ENCODE assay signal across 9 cellular contexts in genomic region chr1:109986054-109986444, GRCh38. TPM values are rescaled to one million over a fixed set of nuclear protein-coding genes. Genes with fewer than 3 reads are reported as not detected.
DNase-seq lines count a peak whose midpoint lies in the region; TF ChIP-seq lines count a peak whose summit lies in the region.
"Had no signal": no experiment of that assay in that cellular context is flagged by ENCODE, and none has a peak within 500 bp of the region (broad histone marks: within the 10 kb centered on the region; RNA-seq: fewer than 3 reads in every experiment).

No MANE protein-coding gene starts in this region.

- H3K9ac ChIP-seq in SU-DHL-6 (ENCODE audit: low read length) (peak overlapping the region; percentile 94; the same call in 1 of the 2 replicates), fibroblast of lung (ENCODE audit: insufficient read depth, low read length) (no peak overlapping the region)

- H4K20me1 ChIP-seq in SU-DHL-6 (ENCODE audit: low read depth, low read length) (no peaks in the 10 kb centered on the region), fibroblast of lung (ENCODE audit: control insufficient read depth, extremely low read depth, insufficient read depth, low read length) (no peaks in the 10 kb centered on the region)

- H3F3A ChIP-seq in SU-DHL-6 (ENCODE audit: insufficient read depth): 0 out of 2 replicates have a peak, but pooled peaks cover 4% of the 10 kb centered on the region

- 91 to 97% methylated on average over 3 of the region's 3 CpGs for WGBS in sigmoid colon, 2 donors

- peaks cover 6% of the 10 kb centered on the region for H3K4me1 ChIP-seq in fibroblast of lung (ENCODE audit: control insufficient read depth, extremely low read depth, insufficient read depth, low read length)
- H3K4me1 ChIP-seq in sigmoid colon: peaks cover 0 to 60% (median 49%) of the 10 kb centered on the region in 4 donors

- H3K27me3 ChIP-seq in SU-DHL-6 (ENCODE audit: low read length): no peaks in the 10 kb centered on the region
- no peaks in the 10 kb centered on the region for H3K27me3 ChIP-seq in fibroblast of lung (ENCODE audit: control insufficient read depth, insufficient read depth, low read length)
- no peaks in the 10 kb centered on the region for H3K27me3 ChIP-seq in sigmoid colon

- no peak for TF ChIP-seq POLR2A in sigmoid colon (IDR thresholded peaks at IDR 0.05)

- no peaks in the 10 kb centered on the region for H3K9me2 ChIP-seq in SU-DHL-6 (replicated peaks; ENCODE audit: insufficient read depth, low read length)

- no peak for TF ChIP-seq EP300 in sigmoid colon (IDR thresholded peaks at IDR 0.05)

- H3K36me3 ChIP-seq in SU-DHL-6 (ENCODE audit: low read length) (no peaks in the 10 kb centered on the region; the same call in 1 of the 2 replicates), fibroblast of lung (ENCODE audit: control insufficient read depth, insufficient read depth, low read length) (no peaks in the 10 kb centered on the region), sigmoid colon (no peaks in the 10 kb centered on the region)

- H3K4me2 ChIP-seq in SU-DHL-6 (ENCODE audit: low read depth, low read length, poor library complexity, severe bottlenecking) (peak overlapping the region; percentile 75), fibroblast of lung (ENCODE audit: extremely low read depth, insufficient read depth, low read length) (peak overlapping the region; percentile 96)

- intact Hi-C loops in sigmoid colon (cut with DNase I): loop anchor here (5.0 kb wide), 2 partner anchors 334 to 439 kb away; partner anchors contain the start of gene GNAI3

- no peak overlapping the region for H3K27ac ChIP-seq in SU-DHL-6 (ENCODE audit: low read depth, low read length)
- H3K27ac ChIP-seq in fibroblast of lung (ENCODE audit: insufficient read depth, low read length): peak overlapping the region; percentile 97
- peak overlapping the region; percentile 94 to 98 (median 96) for H3K27ac ChIP-seq in sigmoid colon

- H3K4me3 ChIP-seq in GM12864 (ENCODE audit: low read depth, low read length): peak overlapping the region; percentile 72
- H3K4me3 ChIP-seq in SU-DHL-6 (ENCODE audit: insufficient read depth, low read length, poor library complexity, severe bottlenecking): peak overlapping the region; percentile 62
- peak overlapping the region; percentile 82 to 90 (median 89) for H3K4me3 ChIP-seq in fibroblast of lung (replicated peaks in 1 of 4; ENCODE audit: control extremely low read depth in 1 of 4, insufficient read depth in 1 of 4, low read depth in 3 of 4, low read length in 4 of 4)
- H3K4me3 ChIP-seq in sigmoid colon: peak overlapping the region; percentile 65 to 94 (median 75)

- peaks cover 34% of the 10 kb centered on the region for H3K79me2 ChIP-seq in SU-DHL-6 (ENCODE audit: insufficient read depth, low read length)
- peaks cover 44% of the 10 kb centered on the region for H3K79me2 ChIP-seq in fibroblast of lung (ENCODE audit: control insufficient read depth, insufficient read depth, low read length)

- DNase-seq in GM12864 (ENCODE audit: low read depth) (no peak), fibroblast of lung (ENCODE audit: low read depth in 2 of 2) (no peak), sigmoid colon (no peak), foreskin melanocyte (no peak), putamen (ENCODE audit: low spot score) (no peak), NCI-H446 (lab: John Stamatoyannopoulos, UW) (no peak), HuH-7.5 (ENCODE audit: low spot score) (no peak)
- DNase-seq: NCI-H446 treated with DMSO at 0.1 percent for 48 hours had no signal

- no peaks in the 10 kb centered on the region for H3K9me3 ChIP-seq in SU-DHL-6 (ENCODE audit: insufficient read depth, low read length)
- H3K9me3 ChIP-seq in fibroblast of lung (ENCODE audit: control insufficient read depth, insufficient read depth, low read depth, low read length): no peaks in the 10 kb centered on the region
- no peaks in the 10 kb centered on the region for H3K9me3 ChIP-seq in sigmoid colon

- TF ChIP-seq CTCF in GM12864 (IDR thresholded peaks at IDR 0.05; ENCODE audit: low read depth, low read length, missing control alignments) (no peak), SU-DHL-6 (IDR thresholded peaks at IDR 0.05; ENCODE audit: insufficient read depth, low read length, poor library complexity, severe bottlenecking) (no peak), fibroblast of lung (conservative IDR thresholded peaks at IDR 0.05 in 1 of 2, IDR thresholded peaks at IDR 0.05 in 1 of 2; ENCODE audit: low read depth in 1 of 2, low read length in 2 of 2) (no peak), sigmoid colon (IDR thresholded peaks at IDR 0.05) (no peak)

- H2AFZ ChIP-seq in SU-DHL-6 (ENCODE audit: low read depth, low read length, severe bottlenecking) (no peak overlapping the region), fibroblast of lung (ENCODE audit: low read length) (no peak overlapping the region)

RNA-seq across cellular contexts. Expression of gene AHCYL1, which starts 1.5 kb away (rescaled TPM):
- total RNA-seq in fibroblast of lung: 60.1 and 70.5 TPM in 2 replicates
- polyA plus RNA-seq in fibroblast of lung: 73.4 and 83.3 TPM in 2 replicates
- 59.5 and 77.1 TPM in 2 replicates for polyA plus RNA-seq in fibroblast of lung (2012)
- polyA minus RNA-seq in fibroblast of lung (ENCODE audit: low replicate concordance): 116 and 133 TPM in 2 replicates
- total RNA-seq in sigmoid colon: 10 to 100 TPM; 58.2 to 76.7 (median 73.4) TPM
- 10 to 100 TPM; 42.6 to 57.3 (median 49.1) TPM for polyA plus RNA-seq in sigmoid colon

RNA-seq across cellular contexts. Expression of gene STRIP1, which starts 48.4 kb away (rescaled TPM):
- total RNA-seq in fibroblast of lung: 41.9 and 43.8 TPM in 2 replicates
- polyA plus RNA-seq in fibroblast of lung: 17.2 and 27.0 TPM in 2 replicates
- polyA plus RNA-seq in fibroblast of lung (2012): 12.2 and 18.5 TPM in 2 replicates
- 24.0 and 28.1 TPM in 2 replicates for polyA minus RNA-seq in fibroblast of lung (ENCODE audit: low replicate concordance)
- 10 to 100 TPM; 32.8 to 47.8 (median 36.1) TPM for total RNA-seq in sigmoid colon
- 10 to 100 TPM in 1 of 3 donors, 1 to 10 TPM in 2; 7.9 to 24.8 (median 9.6) TPM for polyA plus RNA-seq in sigmoid colon
